19 cellular contexts compared by ENCODE assay signal in genomic region chr1:229380514-229381160, GRCh38. TPM values are rescaled to one million over a fixed set of nuclear protein-coding genes. Genes with fewer than 3 reads are reported as not detected.
DNase-seq lines count a peak whose midpoint lies in the region; ATAC-seq and FAIRE-seq lines count a peak whose summit lies in the region.
"Had no signal": no experiment of that assay in that cellular context is flagged by ENCODE, and none has a peak within 500 bp of the region (broad histone marks: within the 10 kb centered on the region; RNA-seq: fewer than 3 reads in every experiment).

No MANE protein-coding gene starts in this region.

- no peaks in the 10 kb centered on the region for H3K4me1 Mint-ChIP-seq in activated CD4-positive, alpha-beta T cell treated with anti-CD3 and anti-CD28 coated beads, Interleukin-2, amount 10 ng/mL, durations not matched to agents 24 days and 14 days
- no peaks in the 10 kb centered on the region for H3K4me1 Mint-ChIP-seq in activated T-cell treated with anti-CD3 and anti-CD28 coated beads, Interleukin-2, amount 50 U/mL, for 72 hours (ENCODE audit: low read depth)

- no peaks in the 10 kb centered on the region for H3K9me3 Mint-ChIP-seq in activated CD4-positive, alpha-beta T cell treated with anti-CD3 and anti-CD28 coated beads, Interleukin-2, amount 10 ng/mL, durations not matched to agents 24 days and 14 days
- H3K9me3 Mint-ChIP-seq in activated T-cell treated with anti-CD3 and anti-CD28 coated beads, Interleukin-2, amount 50 U/mL, for 72 hours = no peaks in the 10 kb centered on the region

- H3K4me3 Mint-ChIP-seq in activated CD4-positive, alpha-beta T cell treated with anti-CD3 and anti-CD28 coated beads, Interleukin-2, amount 10 ng/mL, durations not matched to agents 24 days and 14 days = no peak overlapping the region
- H3K4me3 Mint-ChIP-seq in activated T-cell treated with anti-CD3 and anti-CD28 coated beads, Interleukin-2, amount 50 U/mL, for 72 hours = no peak overlapping the region

- intact Hi-C loops in activated CD4-positive, alpha-beta T cell treated with anti-CD3 and anti-CD28 coated beads, Interleukin-2, amount 10 ng/mL, durations not matched to agents 24 days and 14 days (cut with micrococcal nuclease) = no loop called here

- no peak for ATAC-seq in activated T-cell treated with anti-CD3 and anti-CD28 coated beads, Interleukin-2, amount 50 U/mL, for 72 hours (replicated peaks in 1 of 2)
- ATAC-seq: right lobe of liver had no signal

- H3K36me3 Mint-ChIP-seq in activated CD4-positive, alpha-beta T cell treated with anti-CD3 and anti-CD28 coated beads, Interleukin-2, amount 10 ng/mL, durations not matched to agents 24 days and 14 days (ENCODE audit: low read depth) = no peaks in the 10 kb centered on the region
- no peaks in the 10 kb centered on the region for H3K36me3 Mint-ChIP-seq in activated T-cell treated with anti-CD3 and anti-CD28 coated beads, Interleukin-2, amount 50 U/mL, for 72 hours (ENCODE audit: insufficient read depth in 2 of 2)

- H3K27me3 Mint-ChIP-seq in activated CD4-positive, alpha-beta T cell treated with anti-CD3 and anti-CD28 coated beads, Interleukin-2, amount 10 ng/mL, durations not matched to agents 24 days and 14 days = peaks cover 18% of the 10 kb centered on the region
- peaks cover 10% of the 10 kb centered on the region for H3K27me3 Mint-ChIP-seq in activated T-cell treated with anti-CD3 and anti-CD28 coated beads, Interleukin-2, amount 50 U/mL, for 72 hours (ENCODE audit: low read depth)

- DNase-seq in NCI-H510A treated with DMSO at 0.1 percent for 48 hours (lab: John Stamatoyannopoulos, UW) (peak; percentile 16), NCI-H510A (lab: John Stamatoyannopoulos, UW) (no peak), NAMALWA (ENCODE audit: low spot score) (peak; percentile 11), NCI-H82 (lab: John Stamatoyannopoulos, UW) (peak; percentile 84), retina (peak; percentile 21), frontal cortex (ENCODE audit: low spot score in 2 of 2) (no peak)
- no peak for DNase-seq in activated CD4-positive, alpha-beta T cell treated with anti-CD3 and anti-CD28 coated beads, Interleukin-2, amount 10 ng/mL, durations not matched to agents 24 days and 14 days
- DNase-seq in activated T-cell treated with anti-CD3 and anti-CD28 coated beads, Interleukin-2, amount 50 U/mL, for 72 hours = no peak
- DNase-seq: activated CD4-positive, alpha-beta T cell treated with anti-CD3 and anti-CD28 coated beads, Interleukin-2, amount 50 U/mL, for 48 hours; amygdala; Caco-2; GOT3; mesenchymal stem cell; NCI-H187 treated with DMSO at 0.1 percent for 48 hours; OCI-M1; right lobe of liver; stimulated activated CD8-positive, alpha-beta memory T cell treated with anti-CD3 and anti-CD28 coated beads, Interleukin-4, amount 100 ng/mL, for 48 hours had no signal

- FAIRE-seq in frontal cortex (lab: Jason Lieb, UNC) = no peak
- FAIRE-seq: islet of Langerhans had no signal

- H3K27ac Mint-ChIP-seq in activated CD4-positive, alpha-beta T cell treated with anti-CD3 and anti-CD28 coated beads, Interleukin-2, amount 10 ng/mL, durations not matched to agents 24 days and 14 days = no peak overlapping the region
- H3K27ac Mint-ChIP-seq in activated T-cell treated with anti-CD3 and anti-CD28 coated beads, Interleukin-2, amount 50 U/mL, for 72 hours = no peak overlapping the region

RNA-seq across cellular contexts. Expression of gene CCSAP, which starts 37.8 kb away (rescaled TPM):
- total RNA-seq in frontal cortex = 224 TPM
- total RNA-seq in activated CD4-positive, alpha-beta T cell treated with anti-CD3 and anti-CD28 coated beads, Interleukin-2, amount 10 ng/mL, durations not matched to agents 24 days and 14 days = 12.3 and 12.6 TPM in 2 replicates
- total RNA-seq in activated T-cell treated with anti-CD3 and anti-CD28 coated beads, Interleukin-2, amount 50 U/mL, for 72 hours = 1 to 10 TPM; 7.9 to 8.2 TPM

RNA-seq across cellular contexts. Expression of gene ACTA1, which starts 53.3 kb away (rescaled TPM):
- total RNA-seq in frontal cortex = 0.41 TPM
- not detected in 2 replicates for total RNA-seq in activated CD4-positive, alpha-beta T cell treated with anti-CD3 and anti-CD28 coated beads, Interleukin-2, amount 10 ng/mL, durations not matched to agents 24 days and 14 days
- total RNA-seq in activated T-cell treated with anti-CD3 and anti-CD28 coated beads, Interleukin-2, amount 50 U/mL, for 72 hours = not detected
- total RNA-seq: glomerular endothelial cell had no signal

Comparison
In these comparisons a context has a peak if more than half of its experiments do, and no peak if none do; other contexts are left out.
1. DNase-seq: peak in NCI-H510A treated with DMSO at 0.1 percent for 48 hours (single experiment), NAMALWA (single experiment), NCI-H82 (single experiment) and retina (single experiment); none in NCI-H510A (single experiment), frontal cortex (0 of 2), activated CD4-positive, alpha-beta T cell treated with anti-CD3 and anti-CD28 coated beads, Interleukin-2, amount 10 ng/mL, durations not matched to agents 24 days and 14 days (single experiment) and activated T-cell treated with anti-CD3 and anti-CD28 coated beads, Interleukin-2, amount 50 U/mL, for 72 hours (0 of 2).
2. RNA of gene CCSAP, which starts 37.8 kb away (total RNA-seq): 224 TPM in frontal cortex (single experiment); 12.3 to 12.6 TPM in activated CD4-positive, alpha-beta T cell treated with anti-CD3 and anti-CD28 coated beads, Interleukin-2, amount 10 ng/mL, durations not matched to agents 24 days and 14 days and 7.9 to 8.2 TPM in activated T-cell treated with anti-CD3 and anti-CD28 coated beads, Interleukin-2, amount 50 U/mL, for 72 hours; every median in the first group is over 10 times any median in the second.